Comparison of ENCODE assay signal across 30 cellular contexts in genomic region chr10:133600657-133601056, GRCh38. TPM values are rescaled to one million over a fixed set of nuclear protein-coding genes. Genes with fewer than 3 reads are reported as not detected.
DNase-seq lines count a peak whose midpoint lies in the region; ATAC-seq, FAIRE-seq and TF ChIP-seq lines count a peak whose summit lies in the region.
"Had no signal": no experiment of that assay in that cellular context is flagged by ENCODE, and none has a peak within 500 bp of the region (broad histone marks: within the 10 kb centered on the region; RNA-seq: fewer than 3 reads in every experiment).

No MANE protein-coding gene starts in this region.

- CTCF ChIA-PET in HepG2 (lab: Yijun Ruan, JAX; ENCODE audit: low intra/inter-chr PET ratio, low total read pairs) = no interaction called here
- CTCF ChIA-PET in HEK293 (lab: Yijun Ruan, JAX) = interaction anchor here (1.3 kb wide), 1 partner anchor 9 kb away, joined by 4 read pairs; no protein-coding TSS in a partner anchor

- no TSS peak for BruUV-seq in HepG2 (replicated peaks; lab: Mats Ljungman, UMichigan)

- no peaks in the 10 kb centered on the region for H3K4me1 ChIP-seq in HepG2 (ENCODE audit: insufficient read depth, low read length)
- H3K4me1 ChIP-seq in right lobe of liver = no peaks in the 10 kb centered on the region
- H3K4me1 ChIP-seq in HEK293 (ENCODE audit: control insufficient read depth, insufficient read depth, low read length) = no peaks in the 10 kb centered on the region
- H3K4me1 ChIP-seq in kidney (ENCODE audit: control insufficient read depth in 1 of 2, insufficient read depth in 1 of 2, low read depth in 1 of 2, low read length in 2 of 2) = no peaks in the 10 kb centered on the region
- no peaks in the 10 kb centered on the region for H3K4me1 ChIP-seq in spleen
- H3K4me1 ChIP-seq: BE2C, BLaER1 had no signal

- no peak overlapping the region for H2AFZ ChIP-seq in HepG2 (ENCODE audit: low read length)

- no peak for TF ChIP-seq EP300 in HepG2 (IDR thresholded peaks at IDR 0.05; ENCODE audit: low read depth in 2 of 2, low read length in 2 of 2)
- no peak for TF ChIP-seq EP300 in HepG2 (CRISPR knock-in tag; IDR thresholded peaks at IDR 0.05; ENCODE audit: borderline replicate concordance)

- H3K27ac ChIP-seq in HepG2 (ENCODE audit: extremely low read length, insufficient read depth, low read length) (no peak overlapping the region), right lobe of liver (no peak overlapping the region), HEK293 (ENCODE audit: extremely low read depth, low read depth, low read length) (no peak overlapping the region), kidney (ENCODE audit: low read depth in 2 of 2, low read length in 2 of 2) (no peak overlapping the region), spleen (no peak overlapping the region)
- H3K27ac ChIP-seq: 22Rv1, BLaER1 had no signal

- intact Hi-C loops in HepG2 (cut with micrococcal nuclease; ENCODE audit: unreplicated experiment) = no loop called here
- intact Hi-C loops in right lobe of liver (cut with DNase I) = no loop called here
- intact Hi-C loops in kidney (cut with DNase I) = no loop called here
- intact Hi-C loops in spleen (cut with DNase I; ENCODE audit: low total_unique reads) = no loop called here

- no peak for TF ChIP-seq POLR2A in HepG2 (IDR thresholded peaks at IDR 0.05; ENCODE audit: insufficient read depth in 1 of 2, low read depth in 2 of 2, low read length in 2 of 2)
- no peak for TF ChIP-seq POLR2A in right lobe of liver (IDR thresholded peaks at IDR 0.05)
- TF ChIP-seq POLR2A in spleen (IDR thresholded peaks at IDR 0.05) = no peak

- H3K4me3 ChIP-seq in HepG2 (replicated peaks in 1 of 3; ENCODE audit: insufficient read depth in 1 of 3, low read depth in 2 of 3, low read length in 3 of 3) = no peak overlapping the region
- no peak overlapping the region for H3K4me3 ChIP-seq in right lobe of liver
- no peak overlapping the region for H3K4me3 ChIP-seq in HEK293 (ENCODE audit: low read depth, low read length)
- H3K4me3 ChIP-seq in kidney (ENCODE audit: low read length in 2 of 2) = no peak overlapping the region
- H3K4me3 ChIP-seq in spleen = no peak overlapping the region
- H3K4me3 ChIP-seq: BLaER1 had no signal

- no peaks in the 10 kb centered on the region for H3K27me3 ChIP-seq in HepG2 (ENCODE audit: control insufficient read depth in 1 of 2, insufficient read depth in 2 of 2, low read length in 2 of 2)
- H3K27me3 ChIP-seq in right lobe of liver = no peaks in the 10 kb centered on the region
- peaks cover 0 to 73% (median 13%) of the 10 kb centered on the region in 7 donors for H3K27me3 ChIP-seq in spleen (replicated peaks in 1 of 7)
- H3K27me3 ChIP-seq: BE2C, BLaER1 had no signal

- H3K9me3 ChIP-seq in HepG2 (ENCODE audit: low read length) (no peaks in the 10 kb centered on the region), right lobe of liver (no peaks in the 10 kb centered on the region), HEK293 (ENCODE audit: control insufficient read depth, insufficient read depth, low read depth, low read length) (no peaks in the 10 kb centered on the region), kidney (ENCODE audit: control insufficient read depth in 1 of 2, low read length in 2 of 2) (no peaks in the 10 kb centered on the region), spleen (peaks cover 0 to 3% (median 0%) of the 10 kb centered on the region in 8 donors)
- H3K9me3 ChIP-seq: BE2C had no signal

- FAIRE-seq in HepG2 (lab: Jason Lieb, UNC) (no peak), colon (lab: Jason Lieb, UNC) (peak; percentile 5), kidney (lab: Jason Lieb, UNC) (peak; percentile 94)
- FAIRE-seq: GM12891 had no signal

- in situ Hi-C loops in HepG2 (cut with HindIII; ENCODE audit: extremely low pct_ligation_motif_present, low pct_unique_long_range_greater_than_20kb) = no loop called here

- no peak for TF ChIP-seq RAD21 in HepG2 (CRISPR knock-in tag; IDR thresholded peaks at IDR 0.05)

- ATAC-seq in HepG2 = no peak
- ATAC-seq in right lobe of liver = no peak
- no peak for ATAC-seq in HG02981 (IDR thresholded peaks at IDR 0.05; ENCODE audit: unreplicated experiment)

- H3K79me2 ChIP-seq in HepG2 (ENCODE audit: insufficient read depth, low read length) = no peaks in the 10 kb centered on the region

- 16% methylated on average over 3 of the region's 3 CpGs for WGBS in HepG2 (ENCODE audit: low lambda C conversion rate)
- WGBS in right lobe of liver (ENCODE audit: insufficient coverage, low coverage, low lambda C conversion rate, missing lambda C conversion rate) = 56% methylated on average over 3 of the region's 3 CpGs
- 59 to 73% (median 67%) methylated on average over 3 of the region's 3 CpGs for WGBS in spleen, 5 donors

- POLR2A ChIA-PET in HepG2 (lab: Yijun Ruan, JAX) = no interaction called here
- POLR2A ChIA-PET in HEK293 (lab: Yijun Ruan, JAX) = no interaction called here

- H4K20me1 ChIP-seq in HepG2 (ENCODE audit: insufficient read depth, low read length) = no peaks in the 10 kb centered on the region
- H4K20me1 ChIP-seq: BLaER1 had no signal

- H3K9ac ChIP-seq in HepG2 (ENCODE audit: insufficient read depth, low read depth, low read length) = no peak overlapping the region
- H3K9ac ChIP-seq in kidney (ENCODE audit: low read length in 2 of 2) = no peak overlapping the region
- H3K9ac ChIP-seq: BLaER1 had no signal

- H3K36me3 ChIP-seq in HepG2 (replicated peaks in 1 of 2; ENCODE audit: control insufficient read depth in 1 of 2, insufficient read depth in 2 of 2, low read length in 2 of 2) = no peaks in the 10 kb centered on the region
- H3K36me3 ChIP-seq in right lobe of liver = no peaks in the 10 kb centered on the region
- no peaks in the 10 kb centered on the region for H3K36me3 ChIP-seq in HEK293 (ENCODE audit: control insufficient read depth in 2 of 2, insufficient read depth in 1 of 2, low read length in 2 of 2)
- no peaks in the 10 kb centered on the region for H3K36me3 ChIP-seq in kidney (ENCODE audit: control insufficient read depth in 1 of 2, insufficient read depth in 2 of 2, low read length in 2 of 2)
- H3K36me3 ChIP-seq in spleen = no peaks in the 10 kb centered on the region
- H3K36me3 ChIP-seq: BE2C, BLaER1 had no signal

- no peak for DNase-seq in HepG2 (ENCODE audit: low spot score)
- DNase-seq in right lobe of liver = no peak
- DNase-seq in kidney = no peak
- DNase-seq in spleen = no peak
- DNase-seq in superior temporal gyrus (ENCODE audit: extremely low spot score) = no peak
- DNase-seq: ACHN; BE2C; C1 segment of cervical spinal cord; CD4-positive, alpha-beta memory T cell; CD4-positive, CD25-positive, alpha-beta regulatory T cell; CD8-positive, alpha-beta memory T cell; COR-L47; DMS 273 treated with DMSO at 0.1 percent for 48 hours; DMS153; DMS53; DMS79; DND-41; EL had no signal

- no peak for TF ChIP-seq CTCF in HepG2 (CRISPR knock-in tag; IDR thresholded peaks at IDR 0.05)
- TF ChIP-seq CTCF in right lobe of liver (IDR thresholded peaks at IDR 0.05) = no peak
- TF ChIP-seq CTCF in HEK293 (tag by site-specific recombination; IDR thresholded peaks at IDR 0.05) = no peak
- no peak for TF ChIP-seq CTCF in kidney (IDR thresholded peaks at IDR 0.05; ENCODE audit: borderline replicate concordance, extremely low read depth, insufficient read depth)
- TF ChIP-seq CTCF in spleen (IDR thresholded peaks at IDR 0.05 in 8 of 11, conservative IDR thresholded peaks at IDR 0.05 in 3 of 11) = no peak

- no peak overlapping the region for H3K4me2 ChIP-seq in HepG2 (ENCODE audit: low read depth, low read length)
- H3K4me2 ChIP-seq: BLaER1 had no signal

RNA-seq across cellular contexts. Expression of gene FRG2B, which starts 25.9 kb away (rescaled TPM):
- total RNA-seq in HepG2 (2016; rRNA removed; fragmentation: Illumina TruSeq; extraction: Trizol) (not detected in 2 replicates), right lobe of liver (not detected), kidney (not detected), spleen (not detected)
- total RNA-seq in HepG2 (2016; cell fraction: cytosol; rRNA removed; fragmentation: Illumina TruSeq; extraction: Trizol; ENCODE audit: low read depth) = not detected in 2 replicates
- total RNA-seq in HepG2 (2016; cell fraction: insoluble cytoplasmic fraction; rRNA removed; fragmentation: Illumina TruSeq; extraction: Trizol) = not detected in 2 replicates
- total RNA-seq in HepG2 (2016; cell fraction: membrane; rRNA removed; fragmentation: Illumina TruSeq; extraction: Trizol) = not detected in 2 replicates
- not detected in 2 replicates for total RNA-seq in HepG2 (2016; cell fraction: nucleus; rRNA removed; fragmentation: Illumina TruSeq; extraction: Trizol)
- polyA plus RNA-seq in HepG2 (2011; rRNA removed) (not detected in 2 replicates), kidney (ENCODE audit: insufficient read depth, low read depth, low replicate concordance) (0.97 TPM), spleen (not detected)
- polyA plus RNA-seq in HepG2 (2011; cell fraction: cytosol; rRNA removed) = not detected in 2 replicates
- not detected in 2 replicates for polyA plus RNA-seq in HepG2 (2011; cell fraction: nucleus; rRNA removed)
- not detected in 2 replicates for polyA plus RNA-seq in HepG2 (2012)
- not detected in 2 replicates for polyA plus RNA-seq in HepG2 (2016; cell fraction: cytosol; fragmentation: Illumina TruSeq; extraction: Trizol; ENCODE audit: low read depth)
- not detected in 2 replicates for polyA plus RNA-seq in HepG2 (2016; cell fraction: insoluble cytoplasmic fraction; fragmentation: Illumina TruSeq; extraction: Trizol; ENCODE audit: low read depth)
- polyA plus RNA-seq in HepG2 (2016; cell fraction: membrane; fragmentation: Illumina TruSeq; extraction: Trizol; ENCODE audit: low read depth) = not detected in 2 replicates
- polyA plus RNA-seq in HepG2 (2016; cell fraction: nucleus; fragmentation: Illumina TruSeq; extraction: Trizol; ENCODE audit: insufficient read depth, low read depth) = not detected in 2 replicates
- 0.54 TPM in 1 of 2 replicates, not detected in the other for polyA minus RNA-seq in HepG2 (2011; rRNA and poly(A)+ RNA removed; ENCODE audit: low replicate concordance)
- not detected in 2 replicates for polyA minus RNA-seq in HepG2 (2011; cell fraction: cytosol; rRNA and poly(A)+ RNA removed)
- not detected in 2 replicates for polyA minus RNA-seq in HepG2 (2011; cell fraction: nucleus; rRNA and poly(A)+ RNA removed)
- total RNA-seq: A172; A673; CD4-positive, alpha-beta memory T cell; CD4-positive, CD25-positive, alpha-beta regulatory T cell; Daoy; G401 had no signal
- polyA plus RNA-seq: AG04450; CD14-positive monocyte; CD4-positive, alpha-beta memory T cell; CD4-positive, CD25-positive, alpha-beta regulatory T cell; CD8-positive, alpha-beta memory T cell had no signal

RNA-seq across cellular contexts. Expression of gene SYCE1, which starts 35.3 kb away (rescaled TPM):
- not detected in 2 replicates for total RNA-seq in HepG2 (2016; rRNA removed; fragmentation: Illumina TruSeq; extraction: Trizol)
- not detected in 2 replicates for total RNA-seq in HepG2 (2016; cell fraction: cytosol; rRNA removed; fragmentation: Illumina TruSeq; extraction: Trizol; ENCODE audit: low read depth)
- not detected in 2 replicates for total RNA-seq in HepG2 (2016; cell fraction: insoluble cytoplasmic fraction; rRNA removed; fragmentation: Illumina TruSeq; extraction: Trizol)
- total RNA-seq in HepG2 (2016; cell fraction: membrane; rRNA removed; fragmentation: Illumina TruSeq; extraction: Trizol) = not detected in 2 replicates
- not detected in 2 replicates for total RNA-seq in HepG2 (2016; cell fraction: nucleus; rRNA removed; fragmentation: Illumina TruSeq; extraction: Trizol)
- polyA plus RNA-seq in HepG2 (2011; rRNA removed) = not detected in 2 replicates
- polyA plus RNA-seq in HepG2 (2011; cell fraction: cytosol; rRNA removed) = not detected in 2 replicates
- polyA plus RNA-seq in HepG2 (2011; cell fraction: nucleus; rRNA removed) = not detected in 2 replicates
- polyA plus RNA-seq in HepG2 (2012) = 0.19 TPM in 1 of 2 replicates, not detected in the other
- not detected in 2 replicates for polyA plus RNA-seq in HepG2 (2016; cell fraction: cytosol; fragmentation: Illumina TruSeq; extraction: Trizol; ENCODE audit: low read depth)
- polyA plus RNA-seq in HepG2 (2016; cell fraction: insoluble cytoplasmic fraction; fragmentation: Illumina TruSeq; extraction: Trizol; ENCODE audit: low read depth) = not detected in 2 replicates
- not detected in 2 replicates for polyA plus RNA-seq in HepG2 (2016; cell fraction: membrane; fragmentation: Illumina TruSeq; extraction: Trizol; ENCODE audit: low read depth)
- polyA plus RNA-seq in HepG2 (2016; cell fraction: nucleus; fragmentation: Illumina TruSeq; extraction: Trizol; ENCODE audit: insufficient read depth, low read depth) = not detected in 2 replicates
- polyA minus RNA-seq in HepG2 (2011; rRNA and poly(A)+ RNA removed; ENCODE audit: low replicate concordance) = not detected in 2 replicates
- polyA minus RNA-seq in HepG2 (2011; cell fraction: cytosol; rRNA and poly(A)+ RNA removed) = not detected in 2 replicates
- polyA minus RNA-seq in HepG2 (2011; cell fraction: nucleus; rRNA and poly(A)+ RNA removed) = not detected in 2 replicates
- total RNA-seq in right lobe of liver = 1 to 10 TPM in 4 of 6 experiments, under 1 TPM in 1, not detected in 1; 0.37 to 4.1 (median 2.2) TPM
- 1.2 TPM for total RNA-seq in kidney
- 1.4 TPM for polyA plus RNA-seq in kidney (ENCODE audit: insufficient read depth, low read depth, low replicate concordance)
- 1 to 10 TPM in 2 of 7 donors, under 1 TPM in 1, not detected in 4; 0.86 to 1.9 (median 1.3) TPM for total RNA-seq in spleen
- polyA plus RNA-seq in spleen = 1 to 10 TPM in 2 of 3 donors, under 1 TPM in 1; 0.24 to 3.5 (median 1.5) TPM
- total RNA-seq: A172, A673, G401 had no signal
- polyA plus RNA-seq: AG04450, CD14-positive monocyte had no signal

Comparison
In these comparisons a context has a peak if more than half of its experiments do, and no peak if none do; other contexts are left out.
1. Of the 63 proteins assayed by ChIP-seq in both HepG2 and HEK293: peak only in HepG2: none; only in HEK293: ATF2; in both: none; in neither: 62.